10 cellular contexts compared by ENCODE assay signal in the genomic region with DNA sequence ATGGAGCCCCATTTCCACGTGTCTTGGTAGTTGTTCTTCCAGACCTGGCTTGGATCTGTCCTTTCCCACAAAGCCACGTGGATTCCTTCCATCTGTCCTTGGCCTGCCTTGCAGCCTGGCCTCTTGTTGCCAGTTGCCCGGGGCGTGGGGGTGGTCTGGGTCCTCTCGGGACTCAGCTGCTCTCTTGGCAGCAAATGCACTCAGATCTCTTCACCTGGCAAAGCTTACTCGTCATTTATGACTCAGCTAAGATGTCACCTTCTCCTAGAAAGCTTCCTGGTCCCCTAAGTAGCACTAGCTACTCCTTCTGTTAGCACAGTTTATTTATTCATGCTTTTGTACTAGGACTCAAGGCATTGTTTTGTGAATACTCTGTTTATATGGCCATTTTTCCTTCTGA. TPM values are rescaled to one million over a fixed set of nuclear protein-coding genes. Genes with fewer than 3 reads are reported as not detected.
A peak's percentile ranks its signal among the peaks of the same experiment; 100 is the strongest.
DNase-seq lines count a peak whose midpoint lies in the region; ATAC-seq and TF ChIP-seq lines count a peak whose summit lies in the region.
"Had no signal": no experiment of that assay in that cellular context is flagged by ENCODE, and none has a peak within 500 bp of the region (broad histone marks: within the 10 kb centered on the region; RNA-seq: fewer than 3 reads in every experiment).

No MANE protein-coding gene starts in this region.

- peaks cover 0 to 81% (median 57%) of the 10 kb centered on the region in 4 donors for H3K4me1 ChIP-seq in tibial nerve

- DNase-seq in NCI-H1092 treated with DMSO at 0.1 percent for 48 hours (lab: John Stamatoyannopoulos, UW), result peak; percentile 13
- no peak for DNase-seq in NCI-H1092 (lab: John Stamatoyannopoulos, UW)
- no peak for DNase-seq in chondrocyte (ENCODE audit: low spot score)
- peak; percentile 76 for DNase-seq in mesenteric fat pad (ENCODE audit: low spot score)
- no peak for DNase-seq in tibial nerve (ENCODE audit: low spot score in 2 of 2)
- no peak for DNase-seq in stimulated activated CD8-positive, alpha-beta memory T cell treated with anti-CD3 and anti-CD28 coated beads, Interleukin-4, amount 100 ng/mL, for 48 hours
- no peak for DNase-seq in naive thymus-derived CD8-positive, alpha-beta T cell
- DNase-seq: naive B cell had no signal

- H3K27ac Mint-ChIP-seq in chondrocyte (ENCODE audit: unreplicated experiment), result peak overlapping the region; percentile 37
- peak overlapping the region in 2 of 10 donors; percentile 23 to 81 for H3K27ac Mint-ChIP-seq in naive thymus-derived CD8-positive, alpha-beta T cell

- TF ChIP-seq EP300 in tibial nerve (IDR thresholded peaks at IDR 0.05), result peak in 1 of 2 donors; percentile 5

- H3K36me3 ChIP-seq in tibial nerve, result no peaks in the 10 kb centered on the region

- 24 to 32% methylated on average over 6 of the region's 6 CpGs for WGBS in tibial nerve, 2 donors

- no peak for TF ChIP-seq CTCF in chondrocyte (IDR thresholded peaks at IDR 0.05)
- no peak for TF ChIP-seq CTCF in tibial nerve (IDR thresholded peaks at IDR 0.05)

- peak overlapping the region; percentile 63 to 93 (median 82) for H3K27ac ChIP-seq in tibial nerve
- H3K27ac ChIP-seq: 22Rv1 had no signal

- H3K27me3 Mint-ChIP-seq in chondrocyte (ENCODE audit: low read depth), result no peaks in the 10 kb centered on the region
- H3K27me3 Mint-ChIP-seq in naive thymus-derived CD8-positive, alpha-beta T cell, result peaks cover 0 to 13% (median 7%) of the 10 kb centered on the region in 5 donors

- H3K4me3 Mint-ChIP-seq in chondrocyte (ENCODE audit: unreplicated experiment), result no peak overlapping the region
- peak overlapping the region in 1 of 10 donors; percentile 12 for H3K4me3 Mint-ChIP-seq in naive thymus-derived CD8-positive, alpha-beta T cell
- H3K4me3 Mint-ChIP-seq: naive B cell had no signal

- ATAC-seq in naive thymus-derived CD8-positive, alpha-beta T cell, result no peak
- ATAC-seq in GM19455 (IDR thresholded peaks at IDR 0.05; ENCODE audit: unreplicated experiment), result no peak

- POLR2A ChIA-PET in naive thymus-derived CD8-positive, alpha-beta T cell (lab: Charles Lee), result no interaction called here

- H3K4me1 Mint-ChIP-seq in chondrocyte (ENCODE audit: low read depth), result peaks cover 76% of the 10 kb centered on the region
- peaks cover 0 to 82% (median 24%) of the 10 kb centered on the region in 4 donors for H3K4me1 Mint-ChIP-seq in naive thymus-derived CD8-positive, alpha-beta T cell

- peaks cover 10% of the 10 kb centered on the region for H3K36me3 Mint-ChIP-seq in chondrocyte (ENCODE audit: low read depth)
- H3K36me3 Mint-ChIP-seq in naive thymus-derived CD8-positive, alpha-beta T cell, result peaks cover 0 to 17% (median 6%) of the 10 kb centered on the region in 3 donors

- no peak overlapping the region for H3K4me3 ChIP-seq in tibial nerve

- peaks cover 0 to 14% (median 3%) of the 10 kb centered on the region in 4 donors for H3K9me3 ChIP-seq in tibial nerve

- H3K27me3 ChIP-seq in tibial nerve, result no peaks in the 10 kb centered on the region

- TF ChIP-seq POLR2A in tibial nerve (IDR thresholded peaks at IDR 0.05), result no peak

- peaks cover 12% of the 10 kb centered on the region for H3K9me3 Mint-ChIP-seq in chondrocyte (ENCODE audit: low read depth)
- peaks cover 6 to 23% (median 19%) of the 10 kb centered on the region in 9 donors for H3K9me3 Mint-ChIP-seq in naive thymus-derived CD8-positive, alpha-beta T cell

RNA-seq across cellular contexts. Expression of gene PLEKHG3, which starts 13.6 kb away (rescaled TPM):
- total RNA-seq in chondrocyte (46.3 to 133 TPM (median 131 TPM) in 3 replicates), mesenteric fat pad (35.6 TPM), tibial nerve (10 to 100 TPM; 33.3 to 73.9 (median 63.1) TPM)
- total RNA-seq in naive thymus-derived CD8-positive, alpha-beta T cell, result 1 to 10 TPM in 1 of 2 experiments, under 1 TPM in 1; 0.55 to 1.4 TPM
- 10 to 100 TPM in 1 of 3 donors, 1 to 10 TPM in 2; 1.2 to 12.2 (median 1.6) TPM for polyA plus RNA-seq in naive thymus-derived CD8-positive, alpha-beta T cell

Comparison
In these comparisons a context has a peak if more than half of its experiments do, and no peak if none do; other contexts are left out.
1. DNase-seq: peak in NCI-H1092 treated with DMSO at 0.1 percent for 48 hours (single experiment) and mesenteric fat pad (single experiment); none in NCI-H1092 (single experiment), chondrocyte (single experiment), tibial nerve (0 of 2), stimulated activated CD8-positive, alpha-beta memory T cell treated with anti-CD3 and anti-CD28 coated beads, Interleukin-4, amount 100 ng/mL, for 48 hours (single experiment) and naive thymus-derived CD8-positive, alpha-beta T cell (0 of 10).
2. RNA of gene PLEKHG3, which starts 13.6 kb away (total RNA-seq): 46.3 to 133 TPM in chondrocyte, 33.3 to 73.9 TPM in tibial nerve and 35.6 TPM in mesenteric fat pad (single experiment); 0.55 to 1.4 TPM in naive thymus-derived CD8-positive, alpha-beta T cell; every median in the first group is over 10 times any median in the second.